Comparison of ENCODE assay signal across 13 cellular contexts in genomic region chr7:2062648-2063047, GRCh38.
"Had no signal": no experiment of that assay in that cellular context is flagged by ENCODE, and none has a peak within 500 bp of the region (broad histone marks: within the 10 kb centered on the region; RNA-seq: fewer than 3 reads in every experiment).

No MANE protein-coding gene starts in this region.

- DNase-seq: activated CD4-positive, alpha-beta T cell treated with anti-CD3 and anti-CD28 coated beads, Interleukin-2, amount 50 U/mL, for 1 hour; activated naive CD8-positive, alpha-beta T cell treated with anti-CD3 and anti-CD28 coated beads, Interleukin-2, amount 10 ng/mL, durations not matched to agents 7 days and 5 days; aorta; hypothalamus; kidney; mesendoderm; stimulated activated CD4-positive, alpha-beta T cell treated with anti-CD3 and anti-CD28 coated beads, Interleukin-2, amount 100 ng/mL, for 48 hours; stimulated activated naive CD4-positive, alpha-beta T cell; SW 1271; trophoblast cell had no signal

- H3K4me3 Mint-ChIP-seq: activated naive CD8-positive, alpha-beta T cell treated with anti-CD3 and anti-CD28 coated beads, Interleukin-2, amount 10 ng/mL, durations not matched to agents 7 days and 5 days; activated T-helper 1 cell treated with anti-CD3 and anti-CD28 coated beads, Interleukin-12 subunit alpha, Interleukin-12 subunit beta, Interleukin-2, Interleukin-4 antibody, amounts not matched to agents 30 ng/mL and 10 ng/mL and 1 ng/mL, durations not matched to agents 14 hours and 24 hours and 36 hours had no signal

- H3K27me3 Mint-ChIP-seq: activated naive CD8-positive, alpha-beta T cell treated with anti-CD3 and anti-CD28 coated beads, Interleukin-2, amount 10 ng/mL, durations not matched to agents 7 days and 5 days had no signal

- H3K27ac ChIP-seq: neutrophil, parathyroid adenoma had no signal

- H2AFZ ChIP-seq: parathyroid adenoma had no signal

- H3K27ac Mint-ChIP-seq: activated T-helper 1 cell treated with anti-CD3 and anti-CD28 coated beads, Interleukin-12 subunit alpha, Interleukin-12 subunit beta, Interleukin-2, Interleukin-4 antibody, amounts not matched to agents 30 ng/mL and 10 ng/mL and 1 ng/mL, durations not matched to agents 14 hours and 24 hours and 36 hours had no signal

- H3K79me2 ChIP-seq: parathyroid adenoma had no signal

- H3K9me3 ChIP-seq: neutrophil had no signal

- H3K9ac ChIP-seq: parathyroid adenoma had no signal

- H3K4me1 ChIP-seq: parathyroid adenoma had no signal

- H3K27me3 ChIP-seq: neutrophil had no signal
